ENCODE assay signal across 10 cellular contexts in genomic region chr5:68745459-68745858, GRCh38.
DNase-seq lines count a peak whose midpoint lies in the region; ATAC-seq and TF ChIP-seq lines count a peak whose summit lies in the region.
"Had no signal": no experiment of that assay in that cellular context is flagged by ENCODE, and none has a peak within 500 bp of the region (broad histone marks: within the 10 kb centered on the region; RNA-seq: fewer than 3 reads in every experiment).

No MANE protein-coding gene starts in this region.

- H3K56ac ChIP-seq in H9 (ENCODE audit: insufficient read length, low read depth, low read length) = no peak overlapping the region

- H4K8ac ChIP-seq in H9 (replicated peaks; ENCODE audit: insufficient read length, low read depth, low read length) = no peak overlapping the region

- H3K27ac Mint-ChIP-seq in H9 = no peak overlapping the region
- H3K27ac Mint-ChIP-seq in brain = peak overlapping the region in 3 of 5 experiments; percentile 57 to 79 (median 65)
- peak overlapping the region; percentile 27 for H3K27ac Mint-ChIP-seq in mesothelial cell of epicardium

- no peak overlapping the region for H3K4me2 ChIP-seq in H9 (ENCODE audit: insufficient read depth, insufficient read length, low read length)

- no peak overlapping the region for H3K14ac ChIP-seq in H9 (ENCODE audit: insufficient read depth, low read length)

- H3K4me3 Mint-ChIP-seq in H9 (no peak overlapping the region), brain (no peak overlapping the region), mesothelial cell of epicardium (no peak overlapping the region)

- H2BK20ac ChIP-seq in H9 (ENCODE audit: low read depth, low read length, poor library complexity, severe bottlenecking) = no peak overlapping the region

- H3K27me3 Mint-ChIP-seq in H9 (ENCODE audit: low read depth) (no peaks in the 10 kb centered on the region; the same call in 1 of the 2 replicates), brain (peaks cover 14% of the 10 kb centered on the region), mesothelial cell of epicardium (ENCODE audit: low read depth) (no peaks in the 10 kb centered on the region)

- H3K79me1 ChIP-seq in H9 (ENCODE audit: insufficient read depth, low read depth, low read length, poor library complexity, severe bottlenecking) = no peaks in the 10 kb centered on the region

- H3T11ph ChIP-seq in H9 (ENCODE audit: low read length) = no peak overlapping the region

- H3K4ac ChIP-seq in H9 (ENCODE audit: low read depth, low read length) = no peak overlapping the region

- H4K91ac ChIP-seq in H9 (ENCODE audit: insufficient read length, low read depth, low read length) = no peak overlapping the region

- no peaks in the 10 kb centered on the region for H3K4me1 ChIP-seq in H9 (ENCODE audit: insufficient read depth, low read length)

- H4K20me1 ChIP-seq in H9 (ENCODE audit: control insufficient read depth, insufficient read depth, insufficient read length) = no peaks in the 10 kb centered on the region

- no peak overlapping the region for H2BK5ac ChIP-seq in H9 (ENCODE audit: insufficient read length, low read length)

- TF ChIP-seq CTCF in H9 (conservative IDR thresholded peaks at IDR 0.05) (peak; percentile 47; the same call in 2 of the 3 replicates), brain (conservative IDR thresholded peaks at IDR 0.05) (peak in 1 of 2 experiments; percentile 28), mesothelial cell of epicardium (IDR thresholded peaks at IDR 0.05; ENCODE audit: unreplicated experiment) (no peak)

- no peak overlapping the region for H2BK15ac ChIP-seq in H9 (ENCODE audit: low read depth, low read length)

- H2BK120ac ChIP-seq in H9 (ENCODE audit: low read depth, low read length, poor library complexity, severe bottlenecking) = no peak overlapping the region

- H3K4me1 Mint-ChIP-seq in H9 (peaks cover 3 to 8% of the 10 kb centered on the region in 2 experiments; a peak in 2 of 4 replicates), brain (peaks cover 17% of the 10 kb centered on the region), mesothelial cell of epicardium (peaks cover 42% of the 10 kb centered on the region)

- no peaks in the 10 kb centered on the region for H3K9me3 ChIP-seq in H9 (ENCODE audit: control insufficient read depth, low read depth, low read length)

- in situ Hi-C loops in Caki2 (cut with HindIII; ENCODE audit: low pct_unique_long_range_greater_than_20kb, low sequenced_read_pairs) = no loop called here

- no peak overlapping the region for H2AFZ ChIP-seq in H9 (ENCODE audit: low read length)

- no peaks in the 10 kb centered on the region for H3K27me3 ChIP-seq in H9 (ENCODE audit: insufficient read depth, low read length)

- H3K23me2 ChIP-seq in H9 (ENCODE audit: insufficient read length, low read depth, low read length, poor library complexity, severe bottlenecking) = no peaks in the 10 kb centered on the region

- no peak overlapping the region for H3K27ac ChIP-seq in H9 (ENCODE audit: insufficient read length, low read depth, low read length)

- no peaks in the 10 kb centered on the region for H3K79me2 ChIP-seq in H9 (ENCODE audit: insufficient read depth, low read length)

- H3K23ac ChIP-seq in H9 (ENCODE audit: insufficient read length, low read depth, low read length) = no peak overlapping the region

- no peak overlapping the region for H2AK5ac ChIP-seq in H9 (ENCODE audit: insufficient read length, low read length)

- H3K36me3 Mint-ChIP-seq in H9 (ENCODE audit: insufficient read depth in 1 of 3, low read depth in 3 of 3) (no peaks in the 10 kb centered on the region; a peak in 1 of 7 replicates), brain (no peaks in the 10 kb centered on the region), mesothelial cell of epicardium (no peaks in the 10 kb centered on the region)

- H3K9ac ChIP-seq in H9 (ENCODE audit: extremely low read depth, insufficient read length, low read length) = no peak overlapping the region

- peak; percentile 26 for DNase-seq in Caki2 (ENCODE audit: low read depth)
- no peak for DNase-seq in H9
- DNase-seq in mesothelial cell of epicardium (ENCODE audit: low spot score in 2 of 2, unreplicated experiment in 2 of 2) = no peak
- no peak for DNase-seq in stimulated activated CD4-positive, alpha-beta T cell treated with anti-CD3 and anti-CD28 coated beads, Interleukin-1b, Interleukin-23, amount 100 ng/mL, for 48 hours
- no peak for DNase-seq in DMS153 (lab: John Stamatoyannopoulos, UW)
- no peak for DNase-seq in NCI-H2029 treated with DMSO at 0.1 percent for 48 hours (lab: John Stamatoyannopoulos, UW)
- DNase-seq: GF-D8, NCI-H510A had no signal

- H3K9me3 Mint-ChIP-seq in H9 = no peaks in the 10 kb centered on the region
- H3K9me3 Mint-ChIP-seq in brain = peaks cover 0 to 3% (median 0%) of the 10 kb centered on the region in 5 experiments
- no peaks in the 10 kb centered on the region for H3K9me3 Mint-ChIP-seq in mesothelial cell of epicardium

- no peak overlapping the region for H3K18ac ChIP-seq in H9 (ENCODE audit: insufficient read length, low read depth, low read length)

- ATAC-seq in GM18517 (IDR thresholded peaks at IDR 0.05; ENCODE audit: unreplicated experiment) = no peak

- no peak overlapping the region for H4K5ac ChIP-seq in H9 (ENCODE audit: insufficient read length, low read depth, low read length)

- H2BK12ac ChIP-seq in H9 (ENCODE audit: insufficient read length, low read depth, low read length) = no peak overlapping the region

Comparison
In these comparisons a context has a peak if more than half of its experiments do, and no peak if none do; other contexts are left out.
1. H3K27ac Mint-ChIP-seq: peak in brain (3 of 5) and mesothelial cell of epicardium (single experiment); none in H9 (0 of 3).